Comparison of ENCODE assay signal across 9 cellular contexts in the genomic region with DNA sequence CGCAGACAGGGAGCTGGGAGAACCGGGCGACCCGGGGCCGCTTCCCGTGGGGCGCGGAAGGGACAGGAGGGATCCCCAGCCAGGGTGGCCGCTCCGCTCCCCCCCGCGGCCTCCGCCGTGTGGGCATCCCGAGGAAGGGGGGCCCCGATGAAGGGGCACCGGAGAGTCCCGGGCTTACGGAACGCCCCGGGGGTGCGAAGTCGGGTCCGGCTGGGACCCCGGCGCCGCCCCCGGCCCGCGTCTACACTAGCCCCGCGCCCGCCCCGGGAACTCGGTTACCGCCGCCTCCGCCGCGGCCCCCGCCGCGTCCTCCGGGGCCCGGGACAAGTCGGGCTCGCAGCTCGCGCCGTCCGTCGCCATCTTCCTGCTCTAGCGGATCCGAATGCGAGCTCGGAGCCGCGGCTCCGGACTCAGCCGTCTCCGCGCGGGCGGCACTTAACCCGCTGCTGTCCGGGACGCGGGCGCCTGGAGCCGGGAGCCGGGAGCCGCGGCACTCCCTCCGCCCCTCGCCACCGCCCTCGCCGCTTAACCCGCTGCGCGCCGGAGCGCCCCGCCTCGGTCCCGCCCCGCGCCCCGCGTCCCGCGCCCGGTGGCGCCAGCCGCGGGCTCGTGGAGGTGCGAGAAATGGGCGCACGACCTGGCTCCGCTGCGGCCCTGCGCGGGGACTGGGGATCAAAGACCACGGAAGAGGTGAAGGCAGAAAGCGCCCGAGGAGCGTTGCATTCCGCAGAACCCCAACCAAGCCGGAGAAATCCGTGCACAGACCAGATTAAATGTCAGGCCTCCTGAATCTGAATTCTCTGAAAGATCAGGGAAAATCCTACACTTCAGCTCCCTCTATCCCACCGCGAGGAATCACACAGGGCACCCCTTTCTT. TPM values are rescaled to one million over a fixed set of nuclear protein-coding genes. Genes with fewer than 3 reads are reported as not detected.
DNase-seq lines count a peak whose midpoint lies in the region; TF ChIP-seq lines count a peak whose summit lies in the region.
"Had no signal": no experiment of that assay in that cellular context is flagged by ENCODE, and none has a peak within 500 bp of the region (broad histone marks: within the 10 kb centered on the region; RNA-seq: fewer than 3 reads in every experiment).

A gene with protein sequence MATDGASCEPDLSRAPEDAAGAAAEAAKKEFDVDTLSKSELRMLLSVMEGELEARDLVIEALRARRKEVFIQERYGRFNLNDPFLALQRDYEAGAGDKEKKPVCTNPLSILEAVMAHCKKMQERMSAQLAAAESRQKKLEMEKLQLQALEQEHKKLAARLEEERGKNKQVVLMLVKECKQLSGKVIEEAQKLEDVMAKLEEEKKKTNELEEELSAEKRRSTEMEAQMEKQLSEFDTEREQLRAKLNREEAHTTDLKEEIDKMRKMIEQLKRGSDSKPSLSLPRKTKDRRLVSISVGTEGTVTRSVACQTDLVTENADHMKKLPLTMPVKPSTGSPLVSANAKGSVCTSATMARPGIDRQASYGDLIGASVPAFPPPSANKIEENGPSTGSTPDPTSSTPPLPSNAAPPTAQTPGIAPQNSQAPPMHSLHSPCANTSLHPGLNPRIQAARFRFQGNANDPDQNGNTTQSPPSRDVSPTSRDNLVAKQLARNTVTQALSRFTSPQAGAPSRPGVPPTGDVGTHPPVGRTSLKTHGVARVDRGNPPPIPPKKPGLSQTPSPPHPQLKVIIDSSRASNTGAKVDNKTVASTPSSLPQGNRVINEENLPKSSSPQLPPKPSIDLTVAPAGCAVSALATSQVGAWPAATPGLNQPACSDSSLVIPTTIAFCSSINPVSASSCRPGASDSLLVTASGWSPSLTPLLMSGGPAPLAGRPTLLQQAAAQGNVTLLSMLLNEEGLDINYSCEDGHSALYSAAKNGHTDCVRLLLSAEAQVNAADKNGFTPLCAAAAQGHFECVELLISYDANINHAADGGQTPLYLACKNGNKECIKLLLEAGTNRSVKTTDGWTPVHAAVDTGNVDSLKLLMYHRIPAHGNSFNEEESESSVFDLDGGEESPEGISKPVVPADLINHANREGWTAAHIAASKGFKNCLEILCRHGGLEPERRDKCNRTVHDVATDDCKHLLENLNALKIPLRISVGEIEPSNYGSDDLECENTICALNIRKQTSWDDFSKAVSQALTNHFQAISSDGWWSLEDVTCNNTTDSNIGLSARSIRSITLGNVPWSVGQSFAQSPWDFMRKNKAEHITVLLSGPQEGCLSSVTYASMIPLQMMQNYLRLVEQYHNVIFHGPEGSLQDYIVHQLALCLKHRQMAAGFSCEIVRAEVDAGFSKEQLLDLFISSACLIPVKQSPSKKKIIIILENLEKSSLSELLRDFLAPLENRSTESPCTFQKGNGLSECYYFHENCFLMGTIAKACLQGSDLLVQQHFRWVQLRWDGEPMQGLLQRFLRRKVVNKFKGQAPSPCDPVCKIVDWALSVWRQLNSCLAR (N-terminal part only) (minus strand): TSS at position 386 of the 877 bp plus-strand sequence. CDS start 26 bp downstream, at position 360.

- H3K27ac Mint-ChIP-seq in neural progenitor cell: no peak within 1 kb of the TSS

- peaks cover 28% of the 10 kb centered on the region for H3K4me1 Mint-ChIP-seq in neural progenitor cell

- peak; percentile 26 for TF ChIP-seq CTCF in neural progenitor cell (IDR thresholded peaks at IDR 0.05)

- peaks cover 4% of the 10 kb centered on the region for H3K27me3 Mint-ChIP-seq in neural progenitor cell (ENCODE audit: insufficient read depth, low read depth)

- H2AFZ ChIP-seq in neural progenitor cell (replicated peaks): peak within 1 kb of the TSS; percentile 96
- no peak within 1 kb of the TSS for H2AFZ ChIP-seq in Karpas-422 (ENCODE audit: low read length)

- H3K27me3 ChIP-seq in HUES48 (ENCODE audit: control insufficient read depth, insufficient read depth, low read length) (peaks cover 9% of the 10 kb centered on the region), neural progenitor cell (no peaks in the 10 kb centered on the region), Karpas-422 (ENCODE audit: low read length) (no peaks in the 10 kb centered on the region)
- H3K27me3 ChIP-seq: BLaER1 had no signal

- H3F3A ChIP-seq in neural progenitor cell (ENCODE audit: low read depth): peaks cover 38% of the 10 kb centered on the region

- H3K4me1 ChIP-seq in HUES48 (ENCODE audit: control insufficient read depth, insufficient read depth, low read length) (peaks cover 69% of the 10 kb centered on the region), neural progenitor cell (peaks cover 65% of the 10 kb centered on the region), Karpas-422 (ENCODE audit: low read length) (no peaks in the 10 kb centered on the region)
- H3K4me1 ChIP-seq: BLaER1 had no signal

- H3K9me3 Mint-ChIP-seq in neural progenitor cell: no peaks in the 10 kb centered on the region

- H3K27ac ChIP-seq in HUES48 (ENCODE audit: low read depth, low read length) (peak within 1 kb of the TSS; percentile 72), neural progenitor cell (peak within 1 kb of the TSS; percentile 40), Karpas-422 (ENCODE audit: low read length) (no peak within 1 kb of the TSS)
- H3K27ac ChIP-seq: BLaER1 had no signal

- H3K36me3 ChIP-seq in HUES48 (ENCODE audit: control insufficient read depth, insufficient read depth, low read length) (no peaks in the 10 kb centered on the region), neural progenitor cell (no peaks in the 10 kb centered on the region), Karpas-422 (ENCODE audit: insufficient read depth, low read length) (no peaks in the 10 kb centered on the region)
- H3K36me3 ChIP-seq: BLaER1 had no signal

- peaks cover 50% of the 10 kb centered on the region for H3K79me2 ChIP-seq in neural progenitor cell (ENCODE audit: low read depth)
- no peaks in the 10 kb centered on the region for H3K79me2 ChIP-seq in Karpas-422 (ENCODE audit: low read length)

- H3K36me3 Mint-ChIP-seq in neural progenitor cell: no peaks in the 10 kb centered on the region

- H3K9me3 ChIP-seq in HUES48 (ENCODE audit: control insufficient read depth, insufficient read depth, low read length): no peaks in the 10 kb centered on the region
- H3K9me3 ChIP-seq in neural progenitor cell (ENCODE audit: low read depth): no peaks in the 10 kb centered on the region
- no peaks in the 10 kb centered on the region for H3K9me3 ChIP-seq in Karpas-422 (ENCODE audit: low read length)

- peak within 1 kb of the TSS; percentile 94 for H3K4me3 Mint-ChIP-seq in neural progenitor cell

- DNase-seq in NCI-H1417 (lab: John Stamatoyannopoulos, UW): peak; percentile 63 to 71 (median 68)
- no peak for DNase-seq in NCI-H1417 treated with DMSO at 0.1 percent for 48 hours (lab: John Stamatoyannopoulos, UW)
- peak; percentile 13 for DNase-seq in activated naive CD4-positive, alpha-beta T cell treated with anti-CD3 and anti-CD28 coated beads, Interleukin-2, amount 50 U/mL, for 16 hours
- peak; percentile 65 for DNase-seq in globus pallidus (ENCODE audit: low spot score)
- DNase-seq in neural progenitor cell (ENCODE audit: low spot score): peak; percentile 90
- no peak for DNase-seq in Karpas-422
- no peak for DNase-seq in activated effector memory CD4-positive, alpha-beta T cell treated with Interleukin-2 at 50 U/mL for 16 hours

- H3K4me2 ChIP-seq in neural progenitor cell (peak within 1 kb of the TSS; percentile 97), Karpas-422 (ENCODE audit: low read depth, low read length, poor library complexity, severe bottlenecking) (no peak within 1 kb of the TSS)
- H3K4me2 ChIP-seq: BLaER1 had no signal

- peak within 1 kb of the TSS; percentile 62 for H3K9ac ChIP-seq in HUES48 (ENCODE audit: low read depth, low read length)
- H3K9ac ChIP-seq in neural progenitor cell: peak within 1 kb of the TSS; percentile 62
- no peak within 1 kb of the TSS for H3K9ac ChIP-seq in Karpas-422 (ENCODE audit: low read length)
- H3K9ac ChIP-seq: BLaER1 had no signal

- H3K4me3 ChIP-seq in HUES48 (ENCODE audit: low read depth, low read length): peak within 1 kb of the TSS; percentile 95
- peak within 1 kb of the TSS; percentile 99 for H3K4me3 ChIP-seq in neural progenitor cell
- no peak within 1 kb of the TSS for H3K4me3 ChIP-seq in Karpas-422 (ENCODE audit: low read length)
- H3K4me3 ChIP-seq: BLaER1 had no signal

- no peaks in the 10 kb centered on the region; the same call in 1 of the 2 replicates for H3K9me2 ChIP-seq in Karpas-422 (replicated peaks; ENCODE audit: insufficient read depth, low read length)

- peaks cover 33% of the 10 kb centered on the region for H4K20me1 ChIP-seq in neural progenitor cell (ENCODE audit: low read depth)
- H4K20me1 ChIP-seq in Karpas-422 (ENCODE audit: insufficient read depth, low read depth, low read length): no peaks in the 10 kb centered on the region
- H4K20me1 ChIP-seq: BLaER1 had no signal

RNA-seq across cellular contexts. Expression of the gene that starts here (rescaled TPM):
- total RNA-seq in neural progenitor cell (ENCODE audit: low replicate concordance): 17.4 and 25.5 TPM in 2 replicates
- not detected in 2 replicates for total RNA-seq in Karpas-422 (2014; rRNA removed; shearing (Covaris generic); ENCODE audit: low replicate concordance)

Comparison
In these comparisons a context has a peak if more than half of its experiments do, and no peak if none do; other contexts are left out.
1. RNA of the gene that starts here (total RNA-seq): 17.4 to 25.5 TPM in neural progenitor cell; not detected in Karpas-422; every median in the first group is over 10 times any median in the second.
2. DNase-seq: peak in NCI-H1417 (3 of 3), activated naive CD4-positive, alpha-beta T cell treated with anti-CD3 and anti-CD28 coated beads, Interleukin-2, amount 50 U/mL, for 16 hours (single experiment), globus pallidus (single experiment) and neural progenitor cell (single experiment); none in NCI-H1417 treated with DMSO at 0.1 percent for 48 hours (single experiment), Karpas-422 (single experiment) and activated effector memory CD4-positive, alpha-beta T cell treated with Interleukin-2 at 50 U/mL for 16 hours (single experiment).